8 cellular contexts compared by ENCODE assay signal in the genomic region with DNA sequence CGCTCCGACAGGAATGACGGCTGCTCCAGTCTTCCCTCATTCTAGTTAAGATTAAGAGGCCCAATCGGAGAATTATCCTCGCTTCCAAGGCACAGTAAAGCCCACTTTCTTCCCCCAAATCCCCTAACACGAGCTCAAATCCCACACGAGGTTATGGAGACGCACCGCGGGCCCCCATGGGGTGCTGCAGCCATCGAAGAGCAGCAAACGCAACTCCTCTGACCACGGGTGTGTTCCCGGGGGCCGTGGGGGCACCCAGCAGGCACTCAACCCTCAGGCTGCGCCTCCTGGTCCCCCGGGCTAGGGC. TPM values are rescaled to one million over a fixed set of nuclear protein-coding genes. Genes with fewer than 3 reads are reported as not detected.
DNase-seq lines count a peak whose midpoint lies in the region; ATAC-seq and TF ChIP-seq lines count a peak whose summit lies in the region.

No MANE protein-coding gene starts in this region.

- TF ChIP-seq CTCF in mammary epithelial cell (conservative IDR thresholded peaks at IDR 0.05 in 1 of 2, IDR thresholded peaks at IDR 0.05 in 1 of 2; ENCODE audit: extremely low read depth in 1 of 2, insufficient read depth in 1 of 2, low read depth in 1 of 2, low read length in 2 of 2): no peak

- ATAC-seq in GM21447 (IDR thresholded peaks at IDR 0.05; ENCODE audit: unreplicated experiment) (peak; percentile 23), HG03571 (IDR thresholded peaks at IDR 0.05; ENCODE audit: unreplicated experiment) (peak; percentile 25), HG02973 (IDR thresholded peaks at IDR 0.05; ENCODE audit: unreplicated experiment) (no peak)

- 3% methylated on average over 10 of the region's 17 CpGs for WGBS in mammary epithelial cell (ENCODE audit: low coverage, missing lambda C conversion rate)

- H3K36me3 ChIP-seq in mammary epithelial cell (ENCODE audit: insufficient read depth, low read length) (peaks cover 12% of the 10 kb centered on the region), mucosa of rectum (ENCODE audit: control insufficient read depth in 2 of 2, insufficient read depth in 2 of 2, low read length in 2 of 2) (peaks cover 25 to 27% of the 10 kb centered on the region in 2 donors)

- in situ Hi-C loops in mammary epithelial cell (cut with MboI; ENCODE audit: low sequenced_read_pairs in 2 of 2): no loop called here
- in situ Hi-C loops in ACHN (cut with HindIII; ENCODE audit: low pct_ligation_motif_present, low pct_unique_long_range_greater_than_20kb, low sequenced_read_pairs): no loop called here

- CTCF ChIA-PET in mammary epithelial cell (lab: Charles Lee; ENCODE audit: low non-redundant PET): no interaction called here

- peak overlapping the region; percentile 75 to 94 (median 87) for H3K4me3 ChIP-seq in mammary epithelial cell (replicated peaks in 1 of 3; ENCODE audit: insufficient read depth in 1 of 3, low read depth in 2 of 3, low read length in 3 of 3)
- peak overlapping the region; percentile 84 to 89 for H3K4me3 ChIP-seq in mucosa of rectum (ENCODE audit: low read length in 2 of 2)

- peaks cover 46% of the 10 kb centered on the region for H3K79me2 ChIP-seq in mammary epithelial cell (ENCODE audit: insufficient read depth, low read length)

- H3K27ac ChIP-seq in mammary epithelial cell (ENCODE audit: insufficient read depth, low read depth, low read length) (peak overlapping the region; percentile 63), mucosa of rectum (ENCODE audit: low read depth in 2 of 2, low read length in 2 of 2) (peak overlapping the region in 1 of 2 donors; percentile 9)

- H3K4me2 ChIP-seq in mammary epithelial cell (ENCODE audit: insufficient read depth, low read depth, low read length): peak overlapping the region; percentile 80

- H2AFZ ChIP-seq in mammary epithelial cell (ENCODE audit: low read depth, low read length): peak overlapping the region; percentile 99

- peaks cover 9% of the 10 kb centered on the region for H3K4me1 ChIP-seq in mammary epithelial cell (ENCODE audit: insufficient read depth, low read length)
- H3K4me1 ChIP-seq in mucosa of rectum (ENCODE audit: control insufficient read depth in 2 of 2, insufficient read depth in 2 of 2, low read length in 2 of 2): peaks cover 10 to 14% of the 10 kb centered on the region in 2 donors

- no peak for DNase-seq in mammary epithelial cell
- no peak for DNase-seq in ACHN
- DNase-seq in amygdala (lab: John Stamatoyannopoulos, UW): no peak
- DNase-seq in NCI-H226: no peak

- dilution Hi-C loops in mammary epithelial cell (cut with HindIII; ENCODE audit: low sequenced_read_pairs): loop anchor here (5.0 kb wide), 1 partner anchor 67 kb away; no protein-coding TSS in a partner anchor

- H3K27me3 ChIP-seq in mammary epithelial cell (ENCODE audit: insufficient read depth, low read length) (no peaks in the 10 kb centered on the region), mucosa of rectum (ENCODE audit: control insufficient read depth in 2 of 2, insufficient read depth in 2 of 2, low read length in 2 of 2) (no peaks in the 10 kb centered on the region)

- intact Hi-C loops in mammary epithelial cell (cut with micrococcal nuclease): no loop called here

- H3K9me3 ChIP-seq in mammary epithelial cell (replicated peaks; ENCODE audit: insufficient read depth, low read length) (no peaks in the 10 kb centered on the region), mucosa of rectum (ENCODE audit: control insufficient read depth in 2 of 2, low read length in 2 of 2) (no peaks in the 10 kb centered on the region)

- no peaks in the 10 kb centered on the region for H4K20me1 ChIP-seq in mammary epithelial cell (ENCODE audit: insufficient read depth, low read length)

- H3K9ac ChIP-seq in mammary epithelial cell (ENCODE audit: insufficient read depth, low read length) (peak overlapping the region; percentile 83), mucosa of rectum (ENCODE audit: low read depth in 1 of 2, low read length in 2 of 2) (peak overlapping the region; percentile 80 to 86)

- TSS peak; percentile 31 for BruUV-seq in mammary epithelial cell (replicated peaks; lab: Mats Ljungman, UMichigan)

RNA-seq across cellular contexts. Expression of a gene that starts 0.4 kb away (rescaled TPM):
- total RNA-seq in mammary epithelial cell: 100 to 1,000 TPM in 1 of 2 donors, 10 to 100 TPM in 1; 40.2 to 142 TPM
- polyA plus RNA-seq in mammary epithelial cell: 205 TPM
- polyA minus RNA-seq in mammary epithelial cell: 21.3 TPM

RNA-seq across cellular contexts. Expression of a gene that starts 4.8 kb away (rescaled TPM):
- total RNA-seq in mammary epithelial cell: not detected
- polyA plus RNA-seq in mammary epithelial cell: not detected
- polyA minus RNA-seq in mammary epithelial cell: not detected
